In genomic region chr17:7562208-7562605, GRCh38 we compare ENCODE assay signal across 8 cellular contexts. TPM values are rescaled to one million over a fixed set of nuclear protein-coding genes. Genes with fewer than 3 reads are reported as not detected.
DNase-seq lines count a peak whose midpoint lies in the region; ATAC-seq, FAIRE-seq and TF ChIP-seq lines count a peak whose summit lies in the region.

No MANE protein-coding gene starts in this region.

- intact Hi-C loops in K562 (cut with micrococcal nuclease): loop anchor here (5.0 kb wide), 1 partner anchor 205 kb away; the partner anchor contains the start of gene TMEM95

- no peaks in the 10 kb centered on the region for H3K9me1 ChIP-seq in K562 (ENCODE audit: control insufficient read depth, insufficient read depth, low read length)

- WGBS in K562 (ENCODE audit: insufficient coverage, low coverage, missing lambda C conversion rate): 0% methylated on average over 14 of the region's 28 CpGs
- 1 to 2% methylated on average over 17 to 24 of the region's 28 CpGs for WGBS in mesodermal cell (ENCODE audit: insufficient coverage in 2 of 2), 2 experiments

- no peak for TF ChIP-seq EP300 in K562 (IDR thresholded peaks at IDR 0.05; ENCODE audit: low read length)

- peak overlapping the region; percentile 98 for H3K4me2 ChIP-seq in K562 (ENCODE audit: insufficient read depth, low read length)

- in situ Hi-C loops in K562 (cut with MboI): loop anchor here (25.0 kb wide), 1 partner anchor 525 kb away; the partner anchor contains the start of genes SLC16A11 and SLC16A13

- H3K4me3 ChIP-seq in GM06990 (replicated peaks; ENCODE audit: low read depth, low read length) (peak overlapping the region; percentile 86), K562 (peak overlapping the region; percentile 76), mesodermal cell (ENCODE audit: extremely low read depth, insufficient read depth, low read length, poor library complexity, severe bottlenecking) (peak overlapping the region; percentile 97)

- POLR2A ChIA-PET in K562 (lab: Yijun Ruan, JAX) (no interaction called here), HEK293T (lab: Yijun Ruan, JAX) (interaction anchor here (0.8 to 2.8 kb wide), 5 partner anchors 12 to 54 kb away, joined by 3 to 22 read pairs (median 4); partner anchors contain the start of genes CD68 and MPDU1)

- peak overlapping the region; percentile 81 for H3K27ac ChIP-seq in K562 (ENCODE audit: extremely low read depth, low read depth, low read length)
- peak overlapping the region; percentile 66 for H3K27ac ChIP-seq in mesodermal cell (ENCODE audit: low read depth, low read length, severe bottlenecking)

- H3K9ac ChIP-seq in K562 (ENCODE audit: insufficient read depth in 1 of 2, low read depth in 2 of 2, low read length in 2 of 2): peak overlapping the region; percentile 85 to 95

- TF ChIP-seq CTCF in GM06990 (IDR thresholded peaks at IDR 0.05; ENCODE audit: insufficient read depth, low read length, poor library complexity, severe bottlenecking) (no peak), K562 (IDR thresholded peaks at IDR 0.05 in 2 of 3, conservative IDR thresholded peaks at IDR 0.05 in 1 of 3; ENCODE audit: insufficient read depth in 2 of 3, low read depth in 1 of 3, low read length in 3 of 3) (no peak)

- H3K36me3 ChIP-seq in GM06990 (ENCODE audit: control insufficient read depth, insufficient read depth, low read length): peaks cover 16% of the 10 kb centered on the region
- H3K36me3 ChIP-seq in K562 (ENCODE audit: control insufficient read depth, insufficient read depth, low read length): peaks cover 43% of the 10 kb centered on the region; the same call in 2 of the 3 replicates
- H3K36me3 ChIP-seq in mesodermal cell (ENCODE audit: control insufficient read depth, insufficient read depth, low read length): peaks cover 45% of the 10 kb centered on the region

- DNase-seq in GM06990 (ENCODE audit: extremely low read depth, insufficient read length) (no peak), K562 (ENCODE audit: extremely low read depth in 1 of 4, low spot score in 3 of 4) (peak in 2 of 4 experiments; percentile 56 to 60), HCEC 1CT (no peak), HEK293T (ENCODE audit: extremely low spot score) (no peak), KG1 (lab: John Stamatoyannopoulos, UW) (no peak)
- no peak for DNase-seq in central memory CD4-positive, alpha-beta T cell

- no peaks in the 10 kb centered on the region for H4K20me1 ChIP-seq in K562 (replicated peaks; ENCODE audit: control insufficient read depth, insufficient read depth, low read length)

- H2AFZ ChIP-seq in K562 (ENCODE audit: low read depth, low read length): no peak overlapping the region

- peaks cover 33% of the 10 kb centered on the region for H3K79me2 ChIP-seq in K562 (ENCODE audit: control insufficient read depth, insufficient read depth, low read length)

- no peaks in the 10 kb centered on the region for H3K9me3 ChIP-seq in K562 (replicated peaks; ENCODE audit: control insufficient read depth, insufficient read depth, low read depth, low read length)
- H3K9me3 ChIP-seq in mesodermal cell (ENCODE audit: control insufficient read depth, low read length): no peaks in the 10 kb centered on the region

- FAIRE-seq in K562 (lab: Jason Lieb, UNC): no peak

- BruUV-seq in K562 (replicated peaks; lab: Mats Ljungman, UMichigan): TSS peak; percentile 64

- CTCF ChIA-PET in K562 (lab: Yijun Ruan, JAX; ENCODE audit: low intra/inter-chr PET ratio): interaction anchor here (1.4 kb wide), 1 partner anchor 126 kb away, joined by 4 read pairs; the partner anchor contains the start of genes TP53 and WRAP53
- CTCF ChIA-PET in HEK293T (lab: Yijun Ruan, JAX): interaction anchor here (2.5 kb wide), 1 partner anchor 40 kb away, joined by 8 read pairs; no protein-coding TSS in a partner anchor

- H3K27me3 ChIP-seq in GM06990 (replicated peaks; ENCODE audit: control insufficient read depth, insufficient read depth, low read length) (no peaks in the 10 kb centered on the region), K562 (ENCODE audit: control insufficient read depth in 2 of 2, insufficient read depth in 2 of 2, low read length in 2 of 2) (no peaks in the 10 kb centered on the region)

- no peak for TF ChIP-seq POLR2A in K562 (conservative IDR thresholded peaks at IDR 0.05)

- H3K4me1 ChIP-seq in K562 (replicated peaks in 1 of 2; ENCODE audit: control insufficient read depth in 2 of 2, insufficient read depth in 2 of 2, low read length in 2 of 2) (peaks cover 10 to 47% of the 10 kb centered on the region in 2 experiments; a peak in 4 of 5 replicates), mesodermal cell (ENCODE audit: control insufficient read depth, insufficient read depth, low read length, poor library complexity, severe bottlenecking) (peaks cover 30% of the 10 kb centered on the region)

- ATAC-seq in HG03175 (IDR thresholded peaks at IDR 0.05; ENCODE audit: unreplicated experiment) (peak; percentile 3), K562 (peak; percentile 20)

- TF ChIP-seq RAD21 in K562 (CRISPR knock-in tag; conservative IDR thresholded peaks at IDR 0.05 in 1 of 2, IDR thresholded peaks at IDR 0.05 in 1 of 2): no peak

RNA-seq across cellular contexts. Expression of gene SENP3, which starts 0.5 kb away (rescaled TPM):
- total RNA-seq in K562 (2011; cell fraction: chromatin; rRNA removed; ENCODE audit: low replicate concordance): 70.4 and 129 TPM in 2 replicates
- 60.9 and 69.7 TPM in 2 replicates for total RNA-seq in K562 (2011; cell fraction: nucleolus; rRNA removed)
- 66.0 and 67.9 TPM in 2 replicates for total RNA-seq in K562 (2011; cell fraction: nucleoplasm; rRNA removed)
- 65.3 and 69.1 TPM in 2 replicates for total RNA-seq in K562 (2014; rRNA removed)
- total RNA-seq in K562 (2014; rRNA removed; fragmentation: Illumina TruSeq; extraction: Trizol): 79.3 and 82.7 TPM in 2 replicates
- 85.7 and 88.2 TPM in 2 replicates for total RNA-seq in K562 (2015; rRNA removed; fragmentation: Illumina TruSeq; extraction: Trizol)
- 55.6 and 63.1 TPM in 2 replicates for total RNA-seq in K562 (2021)
- polyA plus RNA-seq in K562 (2011; rRNA removed): 80.5 and 94.1 TPM in 2 replicates
- 73.9 and 80.9 TPM in 2 replicates for polyA plus RNA-seq in K562 (2011; cell fraction: cytosol; rRNA removed)
- 92.4 and 106 TPM in 2 replicates for polyA plus RNA-seq in K562 (2011; cell fraction: nucleus; rRNA removed)
- 33.0 and 47.9 TPM in 2 replicates for polyA plus RNA-seq in K562 (2012)
- 98.7 and 102 TPM in 2 replicates for polyA plus RNA-seq in K562 (2014; fragmentation: Illumina TruSeq; extraction: Trizol)
- polyA plus RNA-seq in K562 (2014; fragmentation: Nextera tagmentation; extraction: Ambion mirVana): under 1 TPM; 0.63 to 0.73 TPM
- polyA plus RNA-seq in K562 (2014; rRNA removed): 67.3 and 78.8 TPM in 2 replicates
- 68.9 and 101 TPM in 2 replicates for polyA minus RNA-seq in K562 (2011; rRNA and poly(A)+ RNA removed)
- polyA minus RNA-seq in K562 (2011; cell fraction: cytosol; rRNA and poly(A)+ RNA removed): 29.8 and 44.6 TPM in 2 replicates
- 19.1 and 22.7 TPM in 2 replicates for polyA minus RNA-seq in K562 (2011; cell fraction: nucleus; rRNA and poly(A)+ RNA removed)
- polyA plus RNA-seq in mesodermal cell (2013, experiment 1 of 2): 53.6 TPM
- 65.0 TPM for polyA plus RNA-seq in mesodermal cell (2013, experiment 2 of 2)

RNA-seq across cellular contexts. Expression of gene TNFSF13, which starts 3.7 kb away (rescaled TPM):
- total RNA-seq in K562 (2011; cell fraction: chromatin; rRNA removed; ENCODE audit: low replicate concordance): 0.21 and 0.76 TPM in 2 replicates
- 0.39 and 0.50 TPM in 2 replicates for total RNA-seq in K562 (2011; cell fraction: nucleolus; rRNA removed)
- 0.29 and 0.38 TPM in 2 replicates for total RNA-seq in K562 (2011; cell fraction: nucleoplasm; rRNA removed)
- total RNA-seq in K562 (2014; rRNA removed): 0.18 and 0.24 TPM in 2 replicates
- total RNA-seq in K562 (2014; rRNA removed; fragmentation: Illumina TruSeq; extraction: Trizol): not detected in 2 replicates
- 0.11 and 0.30 TPM in 2 replicates for total RNA-seq in K562 (2015; rRNA removed; fragmentation: Illumina TruSeq; extraction: Trizol)
- 0.38 and 0.51 TPM in 2 replicates for total RNA-seq in K562 (2021)
- polyA plus RNA-seq in K562 (2011; rRNA removed): 0.26 and 1.6 TPM in 2 replicates
- 0.16 and 0.96 TPM in 2 replicates for polyA plus RNA-seq in K562 (2011; cell fraction: cytosol; rRNA removed)
- polyA plus RNA-seq in K562 (2011; cell fraction: nucleus; rRNA removed): 0.31 and 4.2 TPM in 2 replicates
- polyA plus RNA-seq in K562 (2012): 0.98 and 1.2 TPM in 2 replicates
- 0.19 and 0.29 TPM in 2 replicates for polyA plus RNA-seq in K562 (2014; fragmentation: Illumina TruSeq; extraction: Trizol)
- polyA plus RNA-seq in K562 (2014; fragmentation: Nextera tagmentation; extraction: Ambion mirVana): under 1 TPM; 0.04 to 0.07 TPM
- polyA plus RNA-seq in K562 (2014; rRNA removed): 0.30 and 0.45 TPM in 2 replicates
- polyA minus RNA-seq in K562 (2011; rRNA and poly(A)+ RNA removed): 0.54 TPM in 1 of 2 replicates, not detected in the other
- polyA minus RNA-seq in K562 (2011; cell fraction: cytosol; rRNA and poly(A)+ RNA removed): 2.4 TPM in 1 of 2 replicates, not detected in the other
- 0.27 and 2.3 TPM in 2 replicates for polyA minus RNA-seq in K562 (2011; cell fraction: nucleus; rRNA and poly(A)+ RNA removed)
- 1.5 TPM for polyA plus RNA-seq in mesodermal cell (2013, experiment 1 of 2)
- polyA plus RNA-seq in mesodermal cell (2013, experiment 2 of 2): 0.91 TPM

RNA-seq across cellular contexts. Expression of gene TNFSF12, which starts 13.3 kb away (rescaled TPM):
- total RNA-seq in K562 (2011; cell fraction: chromatin; rRNA removed; ENCODE audit: low replicate concordance): not detected in 2 replicates
- not detected in 2 replicates for total RNA-seq in K562 (2011; cell fraction: nucleolus; rRNA removed)
- not detected in 2 replicates for total RNA-seq in K562 (2011; cell fraction: nucleoplasm; rRNA removed)
- total RNA-seq in K562 (2014; rRNA removed) (0.18 and 0.37 TPM in 2 replicates), K562 (2014; rRNA removed; fragmentation: Illumina TruSeq; extraction: Trizol) (not detected in 2 replicates), K562 (2015; rRNA removed; fragmentation: Illumina TruSeq; extraction: Trizol) (not detected in 2 replicates), K562 (2021) (0.56 and 0.82 TPM in 2 replicates)
- polyA plus RNA-seq in K562 (2011; rRNA removed) (0.07 and 0.11 TPM in 2 replicates), K562 (2014; fragmentation: Illumina TruSeq; extraction: Trizol) (0.19 and 0.25 TPM in 2 replicates), K562 (2014; fragmentation: Nextera tagmentation; extraction: Ambion mirVana) (under 1 TPM in 1 of 2 experiments, not detected in 1; 0.03 TPM), K562 (2014; rRNA removed) (0.55 and 0.95 TPM in 2 replicates)
- polyA plus RNA-seq in K562 (2011; cell fraction: cytosol; rRNA removed): 0.10 and 0.45 TPM in 2 replicates
- 0.29 and 0.41 TPM in 2 replicates for polyA plus RNA-seq in K562 (2011; cell fraction: nucleus; rRNA removed)
- polyA plus RNA-seq in K562 (2012): 0.72 and 1.2 TPM in 2 replicates
- polyA minus RNA-seq in K562 (2011; rRNA and poly(A)+ RNA removed): not detected in 2 replicates
- polyA minus RNA-seq in K562 (2011; cell fraction: cytosol; rRNA and poly(A)+ RNA removed): not detected in 2 replicates
- polyA minus RNA-seq in K562 (2011; cell fraction: nucleus; rRNA and poly(A)+ RNA removed): not detected in 2 replicates
- 4.5 TPM for polyA plus RNA-seq in mesodermal cell (2013, experiment 1 of 2)
- polyA plus RNA-seq in mesodermal cell (2013, experiment 2 of 2): 3.0 TPM

RNA-seq across cellular contexts. Expression of gene CD68, which starts 17.2 kb away (rescaled TPM):
- 7.2 and 16.8 TPM in 2 replicates for total RNA-seq in K562 (2011; cell fraction: chromatin; rRNA removed; ENCODE audit: low replicate concordance)
- 20.0 and 21.3 TPM in 2 replicates for total RNA-seq in K562 (2011; cell fraction: nucleolus; rRNA removed)
- 33.4 and 34.7 TPM in 2 replicates for total RNA-seq in K562 (2011; cell fraction: nucleoplasm; rRNA removed)
- total RNA-seq in K562 (2014; rRNA removed) (34.6 and 37.2 TPM in 2 replicates), K562 (2014; rRNA removed; fragmentation: Illumina TruSeq; extraction: Trizol) (22.9 and 28.2 TPM in 2 replicates), K562 (2015; rRNA removed; fragmentation: Illumina TruSeq; extraction: Trizol) (46.4 and 50.9 TPM in 2 replicates), K562 (2021) (30.1 and 34.8 TPM in 2 replicates)
- polyA plus RNA-seq in K562 (2011; rRNA removed) (31.3 and 65.1 TPM in 2 replicates), K562 (2014; fragmentation: Illumina TruSeq; extraction: Trizol) (77.2 and 89.8 TPM in 2 replicates), K562 (2014; fragmentation: Nextera tagmentation; extraction: Ambion mirVana) (10 to 100 TPM; 37.7 to 85.3 TPM), K562 (2014; rRNA removed) (33.3 and 38.8 TPM in 2 replicates)
- 76.2 and 89.9 TPM in 2 replicates for polyA plus RNA-seq in K562 (2011; cell fraction: cytosol; rRNA removed)
- polyA plus RNA-seq in K562 (2011; cell fraction: nucleus; rRNA removed): 4.1 and 4.4 TPM in 2 replicates
- 44.4 and 74.1 TPM in 2 replicates for polyA plus RNA-seq in K562 (2012)
- polyA minus RNA-seq in K562 (2011; rRNA and poly(A)+ RNA removed): 23.1 and 25.5 TPM in 2 replicates
- polyA minus RNA-seq in K562 (2011; cell fraction: cytosol; rRNA and poly(A)+ RNA removed): 16.3 and 19.7 TPM in 2 replicates
- 1.3 and 2.2 TPM in 2 replicates for polyA minus RNA-seq in K562 (2011; cell fraction: nucleus; rRNA and poly(A)+ RNA removed)
- 5.8 TPM for polyA plus RNA-seq in mesodermal cell (2013, experiment 1 of 2)
- 4.1 TPM for polyA plus RNA-seq in mesodermal cell (2013, experiment 2 of 2)

RNA-seq across cellular contexts. Expression of gene MPDU1, which starts 21.4 kb away (rescaled TPM):
- total RNA-seq in K562 (2011; cell fraction: chromatin; rRNA removed; ENCODE audit: low replicate concordance): 63.6 and 172 TPM in 2 replicates
- total RNA-seq in K562 (2011; cell fraction: nucleolus; rRNA removed): 230 and 236 TPM in 2 replicates
- 165 and 169 TPM in 2 replicates for total RNA-seq in K562 (2011; cell fraction: nucleoplasm; rRNA removed)
- total RNA-seq in K562 (2014; rRNA removed) (53.5 and 78.9 TPM in 2 replicates), K562 (2014; rRNA removed; fragmentation: Illumina TruSeq; extraction: Trizol) (68.3 and 80.2 TPM in 2 replicates), K562 (2015; rRNA removed; fragmentation: Illumina TruSeq; extraction: Trizol) (78.5 and 85.0 TPM in 2 replicates), K562 (2021) (55.5 and 63.7 TPM in 2 replicates)
- polyA plus RNA-seq in K562 (2011; rRNA removed) (160 and 161 TPM in 2 replicates), K562 (2014; fragmentation: Illumina TruSeq; extraction: Trizol) (172 and 179 TPM in 2 replicates), K562 (2014; fragmentation: Nextera tagmentation; extraction: Ambion mirVana) (10 to 100 TPM in 1 of 2 experiments, 1 to 10 TPM in 1; 4.9 to 21.8 TPM), K562 (2014; rRNA removed) (77.1 and 86.7 TPM in 2 replicates)
- polyA plus RNA-seq in K562 (2011; cell fraction: cytosol; rRNA removed): 292 and 301 TPM in 2 replicates
- polyA plus RNA-seq in K562 (2011; cell fraction: nucleus; rRNA removed): 85.8 and 92.2 TPM in 2 replicates
- polyA plus RNA-seq in K562 (2012): 66.5 and 66.7 TPM in 2 replicates
- polyA minus RNA-seq in K562 (2011; rRNA and poly(A)+ RNA removed): 77.8 and 107 TPM in 2 replicates
- 35.2 and 43.8 TPM in 2 replicates for polyA minus RNA-seq in K562 (2011; cell fraction: cytosol; rRNA and poly(A)+ RNA removed)
- polyA minus RNA-seq in K562 (2011; cell fraction: nucleus; rRNA and poly(A)+ RNA removed): 15.8 and 18.0 TPM in 2 replicates
- polyA plus RNA-seq in mesodermal cell (2013, experiment 1 of 2): 43.3 TPM
- 44.5 TPM for polyA plus RNA-seq in mesodermal cell (2013, experiment 2 of 2)
